Comparison of ENCODE assay signal across 31 cellular contexts in the genomic region with DNA sequence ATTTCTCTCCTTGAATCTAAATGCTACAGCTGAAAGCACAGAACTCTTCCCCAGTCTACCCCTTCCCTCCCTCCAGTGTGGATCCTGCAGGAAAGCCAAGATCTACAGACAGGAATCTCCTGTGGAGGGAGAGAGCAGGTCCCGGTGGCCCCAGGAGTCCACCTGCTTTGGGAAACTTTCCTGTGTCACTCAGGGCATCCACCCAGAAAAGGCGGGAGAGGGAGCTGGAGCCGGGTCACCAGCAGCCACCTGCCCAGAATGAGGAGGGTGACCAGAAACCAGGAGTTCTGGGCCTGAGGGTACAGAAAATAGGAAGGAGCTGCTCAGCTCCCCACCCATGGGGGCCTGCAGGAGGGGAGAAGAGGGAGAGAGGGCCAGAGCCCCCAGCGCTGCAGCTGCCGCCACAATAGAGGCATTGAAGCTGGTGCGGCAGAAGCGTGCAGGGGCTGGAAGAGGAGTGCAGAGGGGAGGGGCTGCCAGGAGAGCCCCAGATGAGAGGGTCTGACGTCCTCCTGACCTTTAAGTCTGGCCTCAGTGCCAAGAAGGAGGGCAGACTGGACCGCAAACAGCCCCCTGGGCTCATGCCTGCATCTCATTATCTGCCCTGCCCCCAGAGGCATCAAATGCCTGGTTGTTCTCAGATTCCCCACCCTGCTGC. TPM values are rescaled to one million over a fixed set of nuclear protein-coding genes. Genes with fewer than 3 reads are reported as not detected.
A peak's percentile ranks its signal among the peaks of the same experiment; 100 is the strongest.
DNase-seq lines count a peak whose midpoint lies in the region; ATAC-seq and TF ChIP-seq lines count a peak whose summit lies in the region.
"Had no signal": no experiment of that assay in that cellular context is flagged by ENCODE, and none has a peak within 500 bp of the region (broad histone marks: within the 10 kb centered on the region; RNA-seq: fewer than 3 reads in every experiment).

No MANE protein-coding gene starts in this region.

- H3K79me2 ChIP-seq in neural progenitor cell (ENCODE audit: low read depth) (no peaks in the 10 kb centered on the region), MM.1S (ENCODE audit: low read length) (no peaks in the 10 kb centered on the region)

- no peak overlapping the region for H3K27ac Mint-ChIP-seq in neural progenitor cell
- H3K27ac Mint-ChIP-seq: CD4-positive, CD25-positive, alpha-beta regulatory T cell; immature natural killer cell; memory B cell; T-helper 17 cell had no signal

- H3K4me2 ChIP-seq in neural progenitor cell, result peak overlapping the region; percentile 5
- H3K4me2 ChIP-seq in MM.1S (ENCODE audit: low read depth, low read length), result no peak overlapping the region

- peaks cover 42% of the 10 kb centered on the region for H3K4me1 Mint-ChIP-seq in neural progenitor cell
- H3K4me1 Mint-ChIP-seq: immature natural killer cell, memory B cell had no signal

- no peaks in the 10 kb centered on the region for H3K9me3 Mint-ChIP-seq in neural progenitor cell
- H3K9me3 Mint-ChIP-seq: CD4-positive, CD25-positive, alpha-beta regulatory T cell; immature natural killer cell; memory B cell had no signal

- H4K20me1 ChIP-seq in neural progenitor cell (ENCODE audit: low read depth) (peaks cover 4% of the 10 kb centered on the region), MM.1S (ENCODE audit: insufficient read depth, low read length) (no peaks in the 10 kb centered on the region)

- H3K9me2 ChIP-seq in MM.1S (replicated peaks; ENCODE audit: insufficient read depth, low read length), result no peaks in the 10 kb centered on the region

- H3K9me3 ChIP-seq in right atrium auricular region (no peaks in the 10 kb centered on the region), right cardiac atrium (ENCODE audit: control insufficient read depth, low read length) (no peaks in the 10 kb centered on the region), neural progenitor cell (ENCODE audit: low read depth) (no peaks in the 10 kb centered on the region), gastrocnemius medialis (no peaks in the 10 kb centered on the region), BE2C (no peaks in the 10 kb centered on the region), MM.1S (replicated peaks; ENCODE audit: insufficient read depth, low read length) (no peaks in the 10 kb centered on the region)
- H3K9me3 ChIP-seq: body of pancreas, esophagus squamous epithelium, prostate gland, stomach, tibial nerve had no signal

- H3K27ac ChIP-seq in right atrium auricular region (no peak overlapping the region), right cardiac atrium (ENCODE audit: low read length) (no peak overlapping the region), neural progenitor cell (no peak overlapping the region), gastrocnemius medialis (no peak overlapping the region), MM.1S (ENCODE audit: low read length) (no peak overlapping the region)
- H3K27ac ChIP-seq: 22Rv1, body of pancreas, esophagus squamous epithelium, foreskin keratinocyte, prostate gland, stomach, tibial nerve had no signal

- intact Hi-C loops in right cardiac atrium (cut with DNase I), result loop anchor here in 2 of 4 donors (5.0 to 10.0 kb wide), 2 partner anchors 468 to 540 kb away; partner anchors contain the start of gene CXCL12 (in 1 of the 2)
- intact Hi-C loops in gastrocnemius medialis (cut with DNase I; ENCODE audit: low total_unique reads), result no loop called here

- no peak for ATAC-seq in right cardiac atrium
- no peak for ATAC-seq in gastrocnemius medialis
- ATAC-seq: body of pancreas, foreskin keratinocyte, K562, left lobe of liver, SK-N-SH treated with all-trans-retinoic acid at 6 μM for 48 hours, T-helper 17 cell had no signal

- peaks cover 19% of the 10 kb centered on the region for H3K27me3 Mint-ChIP-seq in neural progenitor cell (ENCODE audit: insufficient read depth, low read depth)
- H3K27me3 Mint-ChIP-seq: CD4-positive, CD25-positive, alpha-beta regulatory T cell had no signal

- in situ Hi-C loops in gastrocnemius medialis (cut with MboI; ENCODE audit: low sequenced_read_pairs in 4 of 4), result loop anchor here (25.0 kb wide), 3 partner anchors 468 to 543 kb away; partner anchors contain the start of gene CXCL12 (in 2 of the 4)

- no peak overlapping the region for H3K9ac ChIP-seq in neural progenitor cell
- no peak overlapping the region for H3K9ac ChIP-seq in MM.1S (ENCODE audit: low read length)

- H3K4me3 ChIP-seq in right atrium auricular region (no peak overlapping the region), right cardiac atrium (ENCODE audit: low read length) (no peak overlapping the region), neural progenitor cell (no peak overlapping the region), gastrocnemius medialis (no peak overlapping the region), BE2C (ENCODE audit: low read depth, low read length) (no peak overlapping the region), MM.1S (ENCODE audit: low read length) (no peak overlapping the region)
- H3K4me3 ChIP-seq: body of pancreas, esophagus squamous epithelium, K562, prostate gland, stomach, tibial nerve had no signal

- DNase-seq in right atrium auricular region (ENCODE audit: low spot score) (peak; percentile 44), right cardiac atrium (no peak), globus pallidus (ENCODE audit: low spot score) (peak; percentile 55), neural progenitor cell (ENCODE audit: low spot score) (peak; percentile 35), NCI-H2081 (lab: John Stamatoyannopoulos, UW) (no peak), gastrocnemius medialis (no peak), BE2C (no peak), MM.1S (no peak)
- DNase-seq: activated CD4-positive, alpha-beta T cell treated with anti-CD3 and anti-CD28 coated beads, Interleukin-2, amount 50 U/mL, for 4 hours; activated T-cell treated with anti-CD3 and anti-CD28 coated beads, Interleukin-2, amount 50 U/mL, for 48 hours; body of pancreas; CD4-positive, CD25-positive, alpha-beta regulatory T cell; dermis blood vessel endothelial cell; esophagus squamous epithelium; foreskin keratinocyte; immature natural killer cell; NCI-H1105; NCI-H1930; NCI-H524 treated with DMSO at 0.1 percent for 48 hours; OCI-M1; stimulated activated CD4-positive, alpha-beta T cell treated with anti-CD3 and anti-CD28 coated beads, Interleukin-4, amount 100 ng/mL, for 1 hour; stomach; T-helper 17 cell had no signal

- H3K27me3 ChIP-seq in right atrium auricular region (no peaks in the 10 kb centered on the region), right cardiac atrium (ENCODE audit: control insufficient read depth, insufficient read depth) (no peaks in the 10 kb centered on the region), neural progenitor cell (no peaks in the 10 kb centered on the region), gastrocnemius medialis (no peaks in the 10 kb centered on the region), BE2C (no peaks in the 10 kb centered on the region), MM.1S (replicated peaks; ENCODE audit: insufficient read depth, low read length) (no peaks in the 10 kb centered on the region)
- H3K27me3 ChIP-seq: body of pancreas, esophagus squamous epithelium, foreskin keratinocyte, tibial nerve had no signal

- no peak overlapping the region for H2AFZ ChIP-seq in neural progenitor cell (replicated peaks)
- no peak overlapping the region for H2AFZ ChIP-seq in MM.1S (ENCODE audit: low read length)

- no peaks in the 10 kb centered on the region for H3K4me1 ChIP-seq in right atrium auricular region
- H3K4me1 ChIP-seq in right cardiac atrium (ENCODE audit: control insufficient read depth, insufficient read depth, low read length), result no peaks in the 10 kb centered on the region
- H3K4me1 ChIP-seq in neural progenitor cell, result peaks cover 25% of the 10 kb centered on the region
- H3K4me1 ChIP-seq in gastrocnemius medialis, result no peaks in the 10 kb centered on the region
- no peaks in the 10 kb centered on the region for H3K4me1 ChIP-seq in BE2C
- H3K4me1 ChIP-seq in MM.1S (ENCODE audit: low read length), result no peaks in the 10 kb centered on the region
- H3K4me1 ChIP-seq: body of pancreas, esophagus squamous epithelium, foreskin keratinocyte, prostate gland, stomach had no signal

- no peak overlapping the region for H3K4me3 Mint-ChIP-seq in neural progenitor cell
- H3K4me3 Mint-ChIP-seq: CD4-positive, CD25-positive, alpha-beta regulatory T cell; immature natural killer cell; memory B cell; T-helper 17 cell had no signal

- TF ChIP-seq POLR2A in gastrocnemius medialis (IDR thresholded peaks at IDR 0.05), result no peak

- H3K36me3 ChIP-seq in right atrium auricular region, result no peaks in the 10 kb centered on the region
- no peaks in the 10 kb centered on the region for H3K36me3 ChIP-seq in neural progenitor cell
- H3K36me3 ChIP-seq in gastrocnemius medialis, result no peaks in the 10 kb centered on the region
- no peaks in the 10 kb centered on the region for H3K36me3 ChIP-seq in BE2C
- no peaks in the 10 kb centered on the region for H3K36me3 ChIP-seq in MM.1S (replicated peaks; ENCODE audit: insufficient read depth, low read length)
- H3K36me3 ChIP-seq: esophagus squamous epithelium, prostate gland, stomach, tibial nerve had no signal

- TF ChIP-seq CTCF in right atrium auricular region (IDR thresholded peaks at IDR 0.05), result no peak
- no peak for TF ChIP-seq CTCF in neural progenitor cell (IDR thresholded peaks at IDR 0.05)
- TF ChIP-seq CTCF in gastrocnemius medialis (IDR thresholded peaks at IDR 0.05 in 4 of 5, conservative IDR thresholded peaks at IDR 0.05 in 1 of 5), result no peak
- TF ChIP-seq CTCF in BE2C (IDR thresholded peaks at IDR 0.05; ENCODE audit: low read depth, low read length), result no peak
- no peak for TF ChIP-seq CTCF in MM.1S (IDR thresholded peaks at IDR 0.05; ENCODE audit: low read length)

- WGBS in right cardiac atrium, result 83% methylated on average over 9 of the region's 9 CpGs

- H3F3A ChIP-seq in neural progenitor cell (ENCODE audit: low read depth), result peaks cover 7% of the 10 kb centered on the region
- H3F3A ChIP-seq in MM.1S (ENCODE audit: insufficient read depth, low read length), result no peaks in the 10 kb centered on the region

- no peaks in the 10 kb centered on the region for H3K36me3 Mint-ChIP-seq in neural progenitor cell
- H3K36me3 Mint-ChIP-seq: CD4-positive, CD25-positive, alpha-beta regulatory T cell; immature natural killer cell; memory B cell had no signal

RNA-seq across cellular contexts. Expression of gene TMEM72, which starts 56.3 kb away (rescaled TPM):
- total RNA-seq in right atrium auricular region, result under 1 TPM in 1 of 2 donors, not detected in 1; 0.15 TPM
- total RNA-seq in right cardiac atrium, result under 1 TPM in 3 of 4 donors, not detected in 1; 0.23 to 0.71 (median 0.29) TPM
- polyA plus RNA-seq in right cardiac atrium, result 0.14 TPM
- not detected in 2 replicates for total RNA-seq in neural progenitor cell (ENCODE audit: low replicate concordance)
- total RNA-seq in gastrocnemius medialis, result not detected
- polyA plus RNA-seq in BE2C (2012; ENCODE audit: insufficient read depth, insufficient read length, low read depth), result not detected
- total RNA-seq: CD4-positive, CD25-positive, alpha-beta regulatory T cell; dermis blood vessel endothelial cell; esophagus squamous epithelium; foreskin keratinocyte; K562; left lobe of liver; MCF 10A; T-helper 17 cell had no signal
- polyA plus RNA-seq: CD4-positive, CD25-positive, alpha-beta regulatory T cell; foreskin keratinocyte; immature natural killer cell; K562 had no signal

Comparison
In these comparisons a context has a peak if more than half of its experiments do, and no peak if none do; other contexts are left out.
1. DNase-seq: peak in right atrium auricular region (single experiment), globus pallidus (single experiment) and neural progenitor cell (single experiment); none in right cardiac atrium (0 of 3), NCI-H2081 (0 of 2), gastrocnemius medialis (0 of 2), BE2C (single experiment) and MM.1S (single experiment).